9 cellular contexts compared by ENCODE assay signal in the genomic region with DNA sequence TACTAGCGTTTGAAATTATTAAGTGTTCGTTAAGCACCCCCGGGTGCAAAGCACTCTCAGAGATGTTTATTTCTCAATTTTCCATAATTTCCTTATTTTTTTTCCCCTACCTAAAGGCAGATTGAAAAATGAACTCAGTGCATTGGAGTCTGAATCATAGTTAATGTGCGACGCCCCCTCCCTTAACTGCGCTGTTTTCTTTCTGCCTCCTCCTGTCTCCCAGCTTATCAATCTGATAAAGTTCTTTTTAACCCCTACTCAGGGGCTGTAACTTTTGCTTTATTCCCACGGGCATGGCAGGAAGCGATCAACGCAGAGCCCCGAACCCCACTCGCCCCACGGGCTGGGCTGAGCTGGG. TPM values are rescaled to one million over a fixed set of nuclear protein-coding genes. Genes with fewer than 3 reads are reported as not detected.
A peak's percentile ranks its signal among the peaks of the same experiment; 100 is the strongest.
DNase-seq lines count a peak whose midpoint lies in the region; ATAC-seq and TF ChIP-seq lines count a peak whose summit lies in the region.
"Had no signal": no experiment of that assay in that cellular context is flagged by ENCODE, and none has a peak within 500 bp of the region (broad histone marks: within the 10 kb centered on the region; RNA-seq: fewer than 3 reads in every experiment).

No MANE protein-coding gene starts in this region.

- no peak overlapping the region for H3K27ac ChIP-seq in SJSA1
- no peak overlapping the region for H3K27ac ChIP-seq in rectal smooth muscle tissue (ENCODE audit: low read depth, low read length)

- TF ChIP-seq CTCF in GM06990 (IDR thresholded peaks at IDR 0.05; ENCODE audit: insufficient read depth, low read length, poor library complexity, severe bottlenecking) = no peak

- peak overlapping the region; percentile 52 for H3K4me3 ChIP-seq in GM06990 (replicated peaks; ENCODE audit: low read depth, low read length)
- H3K4me3 ChIP-seq in SJSA1 = peak overlapping the region; percentile 23
- peak overlapping the region; percentile 61 for H3K4me3 ChIP-seq in rectal smooth muscle tissue (ENCODE audit: low read length)

- no peaks in the 10 kb centered on the region for H3K36me3 ChIP-seq in GM06990 (ENCODE audit: control insufficient read depth, insufficient read depth, low read length)
- H3K36me3 ChIP-seq in SJSA1 = no peaks in the 10 kb centered on the region
- no peaks in the 10 kb centered on the region for H3K36me3 ChIP-seq in rectal smooth muscle tissue (ENCODE audit: control insufficient read depth, insufficient read depth, low read length)

- H3K9ac ChIP-seq in rectal smooth muscle tissue (ENCODE audit: low read length) = peak overlapping the region; percentile 38

- ATAC-seq in GM19452 (IDR thresholded peaks at IDR 0.05; ENCODE audit: unreplicated experiment) (no peak), HG03280 (IDR thresholded peaks at IDR 0.05; ENCODE audit: unreplicated experiment) (no peak), GM19023 (IDR thresholded peaks at IDR 0.05; ENCODE audit: unreplicated experiment) (no peak)

- no peaks in the 10 kb centered on the region for H3K9me3 ChIP-seq in SJSA1 (replicated peaks)

- DNase-seq in GM06990 (ENCODE audit: extremely low read depth, insufficient read length) (no peak), SJSA1 (ENCODE audit: low read depth in 1 of 2, low spot score in 2 of 2) (no peak), fibroblast of peridontal ligament (ENCODE audit: extremely low read depth) (peak; percentile 0), HCEC 1CT (no peak)

- H3K27me3 ChIP-seq in GM06990 (replicated peaks; ENCODE audit: control insufficient read depth, insufficient read depth, low read length) = peaks cover 4% of the 10 kb centered on the region; the same call in 1 of the 2 replicates
- peaks cover 45% of the 10 kb centered on the region for H3K27me3 ChIP-seq in SJSA1 (replicated peaks)
- peaks cover 2% of the 10 kb centered on the region for H3K27me3 ChIP-seq in rectal smooth muscle tissue (ENCODE audit: control insufficient read depth, insufficient read depth, low read length)

- peaks cover 4% of the 10 kb centered on the region; the same call in 1 of the 2 replicates for H3K4me1 ChIP-seq in SJSA1 (replicated peaks)
- H3K4me1 ChIP-seq in rectal smooth muscle tissue (ENCODE audit: control insufficient read depth, insufficient read depth, low read length) = no peaks in the 10 kb centered on the region

RNA-seq across cellular contexts. Expression of a gene that starts 58.2 kb away (rescaled TPM):
- not detected in 2 replicates for total RNA-seq in SJSA1 (2014; rRNA removed; shearing (Covaris generic))
- total RNA-seq: SK-MEL-5 had no signal
